Comparison of ENCODE assay signal across 18 cellular contexts in genomic region chr5:152730176-152730575, GRCh38.
"Had no signal": no experiment of that assay in that cellular context is flagged by ENCODE, and none has a peak within 500 bp of the region (broad histone marks: within the 10 kb centered on the region; RNA-seq: fewer than 3 reads in every experiment).

No MANE protein-coding gene starts in this region.

- H3K36me3 ChIP-seq: neural progenitor cell, neutrophil, ovary, pancreas, prostate gland, right atrium auricular region, right lobe of liver, sigmoid colon, spleen had no signal

- H3K9me3 ChIP-seq: neutrophil, ovary, pancreas, prostate gland, psoas muscle, right atrium auricular region, right lobe of liver, sigmoid colon had no signal

- ATAC-seq: naive thymus-derived CD8-positive, alpha-beta T cell; natural killer cell; natural killer cell treated with Interleukin-12 subunit alpha and Interleukin-12 subunit beta and Interleukin-15 and Interleukin-18, amount 100 ng/mL, for 72 hours; pancreas; psoas muscle; right cardiac atrium; right lobe of liver; sciatic nerve had no signal

- H3K4me1 ChIP-seq: neural progenitor cell, pancreas, parathyroid adenoma, prostate gland, psoas muscle, right atrium auricular region, right lobe of liver, sigmoid colon, spleen had no signal

- H3K4me3 ChIP-seq: neural progenitor cell, ovary, pancreas, prostate gland, psoas muscle, right atrium auricular region, right lobe of liver, sigmoid colon, skin epidermis, smooth muscle cell, spleen had no signal

- H3K27ac ChIP-seq: neural progenitor cell, neutrophil, ovary, pancreas, parathyroid adenoma, prostate gland, psoas muscle, right atrium auricular region, right lobe of liver, sigmoid colon, skin epidermis, spleen had no signal
